In the genomic region with DNA sequence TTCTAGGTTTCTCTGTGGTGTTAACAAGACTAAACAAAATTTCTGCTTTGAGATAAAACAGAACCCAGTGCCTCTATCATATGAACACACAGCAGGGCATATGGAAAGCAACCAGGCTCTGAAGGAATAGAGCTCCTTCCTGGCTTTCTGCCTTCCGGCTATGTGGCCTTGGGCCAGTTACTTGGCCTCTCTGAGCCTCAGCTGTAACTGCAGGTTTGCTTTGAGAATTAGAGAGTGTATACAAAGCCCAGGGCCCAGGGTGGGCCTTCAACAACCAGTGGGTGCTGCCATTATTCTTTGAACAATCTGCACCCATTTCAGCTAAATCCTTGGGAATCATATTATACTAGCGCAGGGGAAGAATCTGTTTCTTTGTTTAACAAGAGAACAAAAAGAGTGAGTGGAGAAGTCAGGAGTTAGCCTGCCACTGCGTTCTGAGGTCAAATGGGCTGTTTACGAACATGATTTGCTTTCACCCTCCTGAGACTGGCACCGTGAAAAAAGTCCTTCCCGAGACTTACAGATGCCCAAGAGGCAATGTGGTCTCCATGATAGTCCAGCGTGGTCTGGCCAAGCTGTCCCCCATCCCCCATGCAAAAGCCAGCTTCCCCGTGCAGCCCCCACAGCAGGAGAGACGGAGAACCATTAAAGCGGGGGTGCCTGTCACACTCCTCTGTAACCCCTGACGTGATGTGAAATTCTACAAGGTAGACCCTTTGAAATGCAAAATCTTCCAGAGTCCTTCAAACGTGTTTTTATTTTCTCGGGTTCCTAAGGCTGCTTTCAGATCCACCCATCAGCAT, we compare ENCODE assay signal across 8 cellular contexts. TPM values are rescaled to one million over a fixed set of nuclear protein-coding genes. Genes with fewer than 3 reads are reported as not detected.
A peak's percentile ranks its signal among the peaks of the same experiment; 100 is the strongest.
DNase-seq lines count a peak whose midpoint lies in the region; TF ChIP-seq lines count a peak whose summit lies in the region.

No MANE protein-coding gene starts in this region.

- no peaks in the 10 kb centered on the region for H3K27me3 ChIP-seq in BLaER1
- no peaks in the 10 kb centered on the region for H3K27me3 ChIP-seq in effector memory CD4-positive, alpha-beta T cell (replicated peaks; ENCODE audit: control insufficient read depth, insufficient read depth, low read length, poor library complexity, severe bottlenecking)

- peaks cover 84% of the 10 kb centered on the region for H3K4me1 ChIP-seq in BLaER1
- peaks cover 80% of the 10 kb centered on the region for H3K4me1 ChIP-seq in effector memory CD4-positive, alpha-beta T cell (ENCODE audit: control insufficient read depth, insufficient read depth, low read length, poor library complexity, severe bottlenecking)

- H3K4me3 Mint-ChIP-seq in neural crest cell = peak overlapping the region; percentile 81

- peak overlapping the region; percentile 73 for H3K9ac ChIP-seq in BLaER1

- peaks cover 49% of the 10 kb centered on the region for H3K4me1 Mint-ChIP-seq in neural crest cell

- H4K20me1 ChIP-seq in BLaER1 = peaks cover 83% of the 10 kb centered on the region

- DNase-seq in NB4 (ENCODE audit: low read depth) (no peak), neural crest cell (ENCODE audit: low read depth, low spot score) (no peak), GF-D8 (lab: John Stamatoyannopoulos, UW) (no peak), dedifferentiated amniotic fluid mesenchymal stem cell (ENCODE audit: extremely low spot score) (no peak), GM13976 (ENCODE audit: low spot score) (no peak), NCI-H524 treated with DMSO at 0.1 percent for 48 hours (lab: John Stamatoyannopoulos, UW) (no peak)
- no peak for DNase-seq in effector memory CD4-positive, alpha-beta T cell

- H3K4me3 ChIP-seq in BLaER1 = no peak overlapping the region
- H3K4me3 ChIP-seq in NB4 (ENCODE audit: low read depth, low read length) = peak overlapping the region; percentile 50
- H3K4me3 ChIP-seq in effector memory CD4-positive, alpha-beta T cell (ENCODE audit: insufficient read depth, low read depth, low read length, poor library complexity, severe bottlenecking) = peak overlapping the region; percentile 23

- H3K36me3 ChIP-seq in BLaER1 = no peaks in the 10 kb centered on the region
- H3K36me3 ChIP-seq in effector memory CD4-positive, alpha-beta T cell (ENCODE audit: control insufficient read depth, insufficient read depth, low read length) = no peaks in the 10 kb centered on the region

- TF ChIP-seq POLR2A in NB4 (IDR thresholded peaks at IDR 0.05; ENCODE audit: extremely low read depth, insufficient read length) = no peak

- peak overlapping the region; percentile 72 for H3K27ac Mint-ChIP-seq in neural crest cell (ENCODE audit: unreplicated experiment)

- H3K36me3 Mint-ChIP-seq in neural crest cell (ENCODE audit: low read depth) = no peaks in the 10 kb centered on the region

- in situ Hi-C loops in GM13976 (cut with MboI; ENCODE audit: low sequenced_read_pairs, unreplicated experiment) = no loop called here

- H3K9me3 ChIP-seq in BLaER1 = no peaks in the 10 kb centered on the region
- no peaks in the 10 kb centered on the region for H3K9me3 ChIP-seq in effector memory CD4-positive, alpha-beta T cell (ENCODE audit: control insufficient read depth, low read length)

- H3K9me3 Mint-ChIP-seq in neural crest cell = no peaks in the 10 kb centered on the region

- TF ChIP-seq CTCF in NB4 (IDR thresholded peaks at IDR 0.05; ENCODE audit: low read depth, low read length) (no peak), neural crest cell (conservative IDR thresholded peaks at IDR 0.05) (no peak), GM13976 (IDR thresholded peaks at IDR 0.05; ENCODE audit: borderline replicate concordance, control extremely low read depth, extremely low read depth, insufficient read depth, missing control alignments) (no peak)

- H3K27me3 Mint-ChIP-seq in neural crest cell (ENCODE audit: low read depth) = peaks cover 3% of the 10 kb centered on the region

- H3K27ac ChIP-seq in BLaER1 = peak overlapping the region; percentile 83; the same call in 1 of the 2 replicates
- peak overlapping the region; percentile 80 for H3K27ac ChIP-seq in effector memory CD4-positive, alpha-beta T cell (ENCODE audit: insufficient read depth, low read length, poor library complexity, severe bottlenecking)

- H3K4me2 ChIP-seq in BLaER1 = peak overlapping the region; percentile 92

RNA-seq across cellular contexts. Expression of a gene that starts 4.9 kb away (rescaled TPM):
- total RNA-seq in neural crest cell = 41.3 TPM in 2 replicates

RNA-seq across cellular contexts. Expression of a gene that starts 52.4 kb away (rescaled TPM):
- 18.2 and 21.9 TPM in 2 replicates for total RNA-seq in neural crest cell
